ENCODE assay signal across 16 cellular contexts in genomic region chr5:155633338-155633957, GRCh38.
DNase-seq lines count a peak whose midpoint lies in the region; ATAC-seq and TF ChIP-seq lines count a peak whose summit lies in the region.
"Had no signal": no experiment of that assay in that cellular context is flagged by ENCODE, and none has a peak within 500 bp of the region (broad histone marks: within the 10 kb centered on the region; RNA-seq: fewer than 3 reads in every experiment).

No MANE protein-coding gene starts in this region.

- H3K4me1 ChIP-seq in neuronal stem cell (ENCODE audit: control insufficient read depth in 2 of 2, insufficient read depth in 1 of 2, low read depth in 1 of 2, low read length in 2 of 2) (no peaks in the 10 kb centered on the region), upper lobe of right lung (no peaks in the 10 kb centered on the region)

- H3K4me3 ChIP-seq in neuronal stem cell (ENCODE audit: low read length in 2 of 2), result peak overlapping the region in 1 of 2 donors; percentile 60
- H3K4me3 ChIP-seq in upper lobe of right lung, result no peak overlapping the region
- H3K4me3 ChIP-seq: GM12878, GM23338 had no signal

- peaks cover 0 to 10% of the 10 kb centered on the region in 2 donors for H3K9me3 Mint-ChIP-seq in stimulated activated naive CD8-positive, alpha-beta T cell treated with anti-CD3 and anti-CD28 coated beads, Interleukin-15, amount 100 ng/mL, for 72 hours

- no peak overlapping the region for H2BK5ac ChIP-seq in neuronal stem cell (ENCODE audit: low read length)

- WGBS in neuronal stem cell (ENCODE audit: extremely low coverage in 2 of 2, insufficient read length in 2 of 2, insufficient replicate concordance in 1 of 2), 2 donors, result no CpG with 5 or more reads among the region's 3 CpGs

- TF ChIP-seq CTCF in upper lobe of right lung (IDR thresholded peaks at IDR 0.05), result no peak

- H3K36me3 ChIP-seq in neuronal stem cell (replicated peaks in 1 of 2; ENCODE audit: control insufficient read depth in 2 of 2, insufficient read depth in 2 of 2, low read length in 2 of 2) (no peaks in the 10 kb centered on the region), upper lobe of right lung (no peaks in the 10 kb centered on the region)

- H2AFZ ChIP-seq in neuronal stem cell (ENCODE audit: low read length), result no peak overlapping the region
- H2AFZ ChIP-seq: GM23338 had no signal

- peak overlapping the region; percentile 64 for H3K18ac ChIP-seq in neuronal stem cell (ENCODE audit: low read length)

- peaks cover 0 to 7% of the 10 kb centered on the region in 2 donors for H3K9me3 ChIP-seq in neuronal stem cell (replicated peaks in 1 of 2; ENCODE audit: control insufficient read depth in 2 of 2, insufficient read depth in 1 of 2, low read depth in 1 of 2, low read length in 2 of 2)
- H3K9me3 ChIP-seq in upper lobe of right lung, result no peaks in the 10 kb centered on the region
- H3K9me3 ChIP-seq: Caco-2 had no signal

- peak overlapping the region; percentile 71 for H3K14ac ChIP-seq in neuronal stem cell (ENCODE audit: low read length)

- no peak overlapping the region for H2BK120ac ChIP-seq in neuronal stem cell (ENCODE audit: low read depth, low read length)

- H4K8ac ChIP-seq in neuronal stem cell (ENCODE audit: low read depth, low read length), result peak overlapping the region; percentile 97

- H3K4ac ChIP-seq in neuronal stem cell (ENCODE audit: low read length), result peak overlapping the region; percentile 89

- no peaks in the 10 kb centered on the region for H3K79me1 ChIP-seq in neuronal stem cell (ENCODE audit: low read depth, low read length)

- peak; percentile 26 for ATAC-seq in stimulated activated naive CD8-positive, alpha-beta T cell treated with anti-CD3 and anti-CD28 coated beads, Interleukin-15, amount 100 ng/mL, for 72 hours
- ATAC-seq in stimulated activated naive CD8-positive, alpha-beta T cell treated with anti-CD3 and anti-CD28 coated beads, Interleukin-15, Interleukin-2, amounts not matched to agents 100 U/mL and 50 U/mL, for 24 hours, result no peak
- peak; percentile 41 for ATAC-seq in upper lobe of right lung
- ATAC-seq: GM12878, GM23338, HCT116 had no signal

- H3K4me1 Mint-ChIP-seq in stimulated activated naive CD8-positive, alpha-beta T cell treated with anti-CD3 and anti-CD28 coated beads, Interleukin-15, amount 100 ng/mL, for 72 hours, result no peaks in the 10 kb centered on the region
- H3K4me1 Mint-ChIP-seq: CD4-positive, alpha-beta memory T cell had no signal

- H3K9ac ChIP-seq in neuronal stem cell (ENCODE audit: low read depth, low read length, poor library complexity), result no peak overlapping the region

- no peaks in the 10 kb centered on the region for H3K27me3 Mint-ChIP-seq in stimulated activated naive CD8-positive, alpha-beta T cell treated with anti-CD3 and anti-CD28 coated beads, Interleukin-15, amount 100 ng/mL, for 72 hours

- DNase-seq in stimulated activated naive CD8-positive, alpha-beta T cell treated with anti-CD3 and anti-CD28 coated beads, Interleukin-15, amount 100 ng/mL, for 72 hours, result no peak
- DNase-seq in stimulated activated naive CD8-positive, alpha-beta T cell treated with anti-CD3 and anti-CD28 coated beads, Interleukin-15, Interleukin-2, amounts not matched to agents 100 U/mL and 50 U/mL, for 24 hours, result no peak
- DNase-seq in neuronal stem cell (ENCODE audit: low spot score) (no peak), upper lobe of right lung (no peak), NCI-H1436 treated with DMSO at 0.1 percent for 48 hours (lab: John Stamatoyannopoulos, UW) (no peak)
- no peak for DNase-seq in stimulated activated CD4-positive, alpha-beta T cell treated with anti-CD3 and anti-CD28 coated beads, Interleukin-4, amount 100 ng/mL, for 1 hour
- DNase-seq: C1 segment of cervical spinal cord; Caco-2; CD4-positive, alpha-beta memory T cell; DMS79; EL; GDM1; H9 had no signal

- H3K27ac Mint-ChIP-seq in stimulated activated naive CD8-positive, alpha-beta T cell treated with anti-CD3 and anti-CD28 coated beads, Interleukin-15, amount 100 ng/mL, for 72 hours, result no peak overlapping the region
- H3K27ac Mint-ChIP-seq: CD4-positive, alpha-beta memory T cell; GM23338; H9 had no signal

- no peak overlapping the region for H4K91ac ChIP-seq in neuronal stem cell (ENCODE audit: low read depth, low read length, poor library complexity)

- intact Hi-C loops in upper lobe of right lung (cut with DNase I), result no loop called here

- H2AK5ac ChIP-seq in neuronal stem cell (ENCODE audit: low read depth, low read length), result no peak overlapping the region

- no peak overlapping the region for H3K23ac ChIP-seq in neuronal stem cell (ENCODE audit: low read depth, low read length, poor library complexity)

- H3K27me3 ChIP-seq in neuronal stem cell (ENCODE audit: control insufficient read depth in 3 of 3, insufficient read depth in 3 of 3, low read depth in 1 of 3, low read length in 3 of 3), result no peaks in the 10 kb centered on the region
- no peaks in the 10 kb centered on the region for H3K27me3 ChIP-seq in upper lobe of right lung

- no peak overlapping the region for H3K4me3 Mint-ChIP-seq in stimulated activated naive CD8-positive, alpha-beta T cell treated with anti-CD3 and anti-CD28 coated beads, Interleukin-15, amount 100 ng/mL, for 72 hours
- H3K4me3 Mint-ChIP-seq: CD4-positive, alpha-beta memory T cell; GM23338; H9 had no signal

- no peak overlapping the region for H3K4me2 ChIP-seq in neuronal stem cell (ENCODE audit: insufficient read depth, low read length, poor library complexity, severe bottlenecking)
- H3K4me2 ChIP-seq: GM23338 had no signal

- no peak overlapping the region for H2BK12ac ChIP-seq in neuronal stem cell (ENCODE audit: low read length)

- H3K27ac ChIP-seq in neuronal stem cell (replicated peaks; ENCODE audit: low read length), result no peak overlapping the region
- no peak overlapping the region for H3K27ac ChIP-seq in upper lobe of right lung

- H2BK15ac ChIP-seq in neuronal stem cell (ENCODE audit: low read length), result no peak overlapping the region
